ENCODE assay signal across 27 cellular contexts in the genomic region with DNA sequence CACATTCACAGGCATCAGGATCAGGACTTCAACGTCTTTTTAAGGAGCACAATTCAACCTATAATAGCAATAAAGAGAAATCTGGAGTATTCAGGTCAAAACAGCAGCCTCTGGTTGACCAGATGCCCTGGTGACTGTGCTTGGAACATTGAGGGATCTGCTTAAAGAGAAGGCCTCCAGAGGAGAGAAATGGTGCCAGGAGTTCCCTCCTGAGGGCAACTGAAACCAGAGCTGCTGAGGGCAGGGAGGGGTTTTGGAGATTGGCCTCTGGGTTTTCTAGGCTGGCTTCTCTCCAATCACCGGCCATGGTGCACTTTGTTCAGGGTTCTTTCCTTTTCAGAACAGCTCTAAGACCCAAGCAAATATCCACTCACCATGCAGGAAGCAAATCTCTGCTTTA.
"Had no signal": no experiment of that assay in that cellular context is flagged by ENCODE, and none has a peak within 500 bp of the region (broad histone marks: within the 10 kb centered on the region; RNA-seq: fewer than 3 reads in every experiment).

No MANE protein-coding gene starts in this region.

- ATAC-seq: activated naive CD4-positive, alpha-beta T cell treated with anti-CD3 and anti-CD28 coated beads, Interleukin-2, amount 50 U/mL, for 72 hours; activated naive CD8-positive, alpha-beta T cell treated with anti-CD3 and anti-CD28 coated beads, Interleukin-2, amount 50 U/mL, for 24 hours; activated T-cell treated with anti-CD3 and anti-CD28 coated beads, Interleukin-2, amount 50 U/mL, for 4 hours; body of pancreas; Panc1; Right ventricle myocardium inferior; T-cell had no signal

- DNase-seq: activated CD4-positive, alpha-beta memory T cell treated with anti-CD3 and anti-CD28 coated beads for 36 hours; activated CD4-positive, alpha-beta T cell treated with anti-CD3 and anti-CD28 coated beads, Interleukin-2, amount 10 ng/mL, durations not matched to agents 7 days and 5 days; activated CD4-positive, CD25-positive, alpha-beta regulatory T cell; activated CD8-positive, alpha-beta memory T cell treated with anti-CD3 and anti-CD28 coated beads for 24 hours; activated effector memory CD4-positive, alpha-beta T cell treated with anti-CD3 and anti-CD28 coated beads, Interleukin-2, amount 50 U/mL, for 16 hours; activated naive CD4-positive, alpha-beta T cell treated with Interleukin-2 at 50 U/mL for 16 hours; activated naive CD8-positive, alpha-beta T cell treated with anti-CD3 and anti-CD28 coated beads, Interleukin-2, amount 50 U/mL, for 24 hours; activated T-cell treated with anti-CD3 and anti-CD28 coated beads, Interleukin-2, amount 50 U/mL, for 4 hours; amniotic stem cell; body of pancreas; central memory CD4-positive, alpha-beta T cell; MG63; MV-4-11; NCI-H187 treated with DMSO at 0.1 percent for 48 hours; NCI-H2171; NCI-H2227 treated with DMSO at 0.1 percent for 48 hours; NCI-H446 treated with DMSO at 0.1 percent for 48 hours; NCI-H524 treated with DMSO at 0.1 percent for 48 hours; NCI-H774; NK-92 treated with Interleukin-12 subunit alpha and Interleukin-12 subunit beta, amount 100 ng/mL, for 24 hours; OCI-M1; RPMI8226; T-cell; T-helper 2 cell had no signal
